8 cellular contexts compared by ENCODE assay signal in the genomic region with DNA sequence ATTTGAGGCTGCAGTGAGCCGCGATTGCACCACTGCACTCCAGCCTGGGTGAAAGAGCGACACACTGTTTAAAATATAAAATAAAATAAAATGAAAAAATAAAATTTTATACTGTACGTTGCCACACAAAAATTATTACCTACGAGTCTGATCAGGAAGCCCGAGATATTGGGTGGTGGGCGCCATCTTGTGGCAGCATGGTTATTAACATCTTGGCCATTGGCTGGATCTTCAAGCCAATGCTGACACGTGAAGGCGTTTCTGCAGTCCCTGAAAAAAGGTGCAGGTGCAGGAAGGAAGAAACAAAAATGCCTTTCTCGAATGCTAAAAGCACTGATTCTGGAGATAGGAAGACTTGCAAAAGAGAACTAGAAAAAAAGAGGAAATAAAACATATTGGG. TPM values are rescaled to one million over a fixed set of nuclear protein-coding genes. Genes with fewer than 3 reads are reported as not detected.
A peak's percentile ranks its signal among the peaks of the same experiment; 100 is the strongest.
DNase-seq lines count a peak whose midpoint lies in the region; ATAC-seq and TF ChIP-seq lines count a peak whose summit lies in the region.

No MANE protein-coding gene starts in this region.

- DNase-seq in A172 (ENCODE audit: low spot score) (peak; percentile 63), GM13976 (ENCODE audit: low spot score) (peak; percentile 73), NCI-H1105 (lab: John Stamatoyannopoulos, UW) (peak; percentile 16), cardiac fibroblast (ENCODE audit: low read depth in 2 of 2) (peak; percentile 59 to 60), left lobe of liver (ENCODE audit: low spot score) (peak; percentile 49), NCI-H187 treated with DMSO at 0.1 percent for 48 hours (lab: John Stamatoyannopoulos, UW) (no peak)
- peak; percentile 21 to 28 (median 24) for DNase-seq in activated CD4-positive, CD25-positive, alpha-beta regulatory T cell (lab: John Stamatoyannopoulos, UW)
- peak; percentile 29 to 61 (median 36) for DNase-seq in stimulated activated CD4-positive, alpha-beta T cell treated with anti-CD3 and anti-CD28 coated beads, TNF-alpha, amount 100 ng/mL, for 24 hours (ENCODE audit: low read depth in 3 of 3)

- TF ChIP-seq CTCF in GM13976 (IDR thresholded peaks at IDR 0.05; ENCODE audit: borderline replicate concordance, control extremely low read depth, extremely low read depth, insufficient read depth, missing control alignments) (peak; percentile 72), cardiac fibroblast (IDR thresholded peaks at IDR 0.05; ENCODE audit: low read depth, low read length) (peak; percentile 33)

- peak; percentile 83 for ATAC-seq in left lobe of liver

- H3K4me3 ChIP-seq in cardiac fibroblast (replicated peaks in 1 of 2; ENCODE audit: low read depth in 2 of 2, low read length in 2 of 2) = no peak overlapping the region

- in situ Hi-C loops in GM13976 (cut with MboI; ENCODE audit: low sequenced_read_pairs, unreplicated experiment) = no loop called here

RNA-seq across cellular contexts. Expression of a gene that starts 4.9 kb away (rescaled TPM):
- total RNA-seq in A172 (2014; rRNA removed; shearing (Covaris generic)) = not detected in 2 replicates
- 0.20 TPM for total RNA-seq in left lobe of liver

RNA-seq across cellular contexts. Expression of a gene that starts 34.6 kb away (rescaled TPM):
- total RNA-seq in A172 (2014; rRNA removed; shearing (Covaris generic)) = not detected in 2 replicates
- 0.08 TPM for total RNA-seq in left lobe of liver
